ENCODE assay signal across 13 cellular contexts in the genomic region with DNA sequence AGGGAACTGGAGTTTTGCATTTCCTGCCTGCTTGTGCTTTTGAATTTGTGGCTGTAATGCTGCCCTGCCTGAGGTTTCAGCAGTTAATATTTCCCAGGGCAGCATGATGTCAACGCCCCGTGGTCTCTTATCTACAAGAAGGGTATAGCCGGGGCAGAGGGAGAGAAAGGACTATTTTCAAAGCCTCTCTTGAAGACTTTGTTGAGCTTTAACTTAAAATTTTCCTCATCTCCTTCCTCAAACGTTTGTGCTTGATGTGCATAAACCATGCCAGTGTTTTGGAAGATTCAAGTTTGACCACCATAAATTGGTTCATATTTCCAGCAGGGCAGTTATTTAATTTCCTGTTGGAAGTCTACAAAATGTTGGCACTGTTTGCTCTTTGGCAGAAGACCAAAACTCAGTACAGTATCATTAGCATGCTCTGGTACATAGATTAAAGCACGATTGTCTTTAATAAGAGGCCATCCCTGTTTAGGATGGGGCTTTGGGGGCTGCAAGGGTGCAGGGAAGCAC. TPM values are rescaled to one million over a fixed set of nuclear protein-coding genes. Genes with fewer than 3 reads are reported as not detected.
DNase-seq lines count a peak whose midpoint lies in the region; TF ChIP-seq lines count a peak whose summit lies in the region.
"Had no signal": no experiment of that assay in that cellular context is flagged by ENCODE, and none has a peak within 500 bp of the region (broad histone marks: within the 10 kb centered on the region; RNA-seq: fewer than 3 reads in every experiment).

No MANE protein-coding gene starts in this region.

- H3K27ac ChIP-seq in C4-2B: peak overlapping the region; percentile 51; the same call in 1 of the 2 replicates
- H3K27ac ChIP-seq: upper lobe of right lung had no signal

- peaks cover 14% of the 10 kb centered on the region for H3K4me1 ChIP-seq in Loucy (ENCODE audit: insufficient read depth, low read length, poor library complexity, severe bottlenecking)

- DNase-seq in SK-MEL-5 (ENCODE audit: low read depth, low spot score) (peak; percentile 62), kidney tubule cell (ENCODE audit: low spot score) (peak; percentile 86), SKM-1 treated with dmso at 0.1 percent for 144 hours (lab: John Stamatoyannopoulos, UW; ENCODE audit: unreplicated experiment) (no peak), germinal center (ENCODE audit: low spot score) (no peak), hepatic stellate cell (ENCODE audit: low spot score) (no peak), Kasumi-1 (lab: John Stamatoyannopoulos, UW) (no peak)
- DNase-seq: activated CD8-positive, alpha-beta memory T cell treated with anti-CD3 and anti-CD28 coated beads, Interleukin-2, amount 50 U/mL, for 48 hours; right cardiac atrium; T-helper 9 cell; upper lobe of right lung had no signal

- no peaks in the 10 kb centered on the region for H3K9me2 ChIP-seq in Loucy (replicated peaks; ENCODE audit: low read depth, low read length)

- H3K4me2 ChIP-seq in Loucy (ENCODE audit: low read depth, low read length, poor library complexity, severe bottlenecking): peak overlapping the region; percentile 45

- H3K27me3 ChIP-seq in Loucy (ENCODE audit: insufficient read depth, low read length, poor library complexity, severe bottlenecking): no peaks in the 10 kb centered on the region
- H3K27me3 ChIP-seq: upper lobe of right lung had no signal

- H3K79me2 ChIP-seq in Loucy (ENCODE audit: insufficient read depth, low read length): no peaks in the 10 kb centered on the region

- H3K9me3 ChIP-seq in Loucy (ENCODE audit: insufficient read depth, low read depth, low read length): 0 out of 2 replicates have a peak, but pooled peaks cover 7% of the 10 kb centered on the region
- H3K9me3 ChIP-seq: upper lobe of right lung had no signal

- H3K36me3 ChIP-seq in Loucy (ENCODE audit: insufficient read depth, low read length): no peaks in the 10 kb centered on the region
- H3K36me3 ChIP-seq: upper lobe of right lung had no signal

- H4K20me1 ChIP-seq in Loucy (ENCODE audit: insufficient read depth, low read length, poor library complexity, severe bottlenecking): no peaks in the 10 kb centered on the region

- no peak for TF ChIP-seq CTCF in C4-2B (conservative IDR thresholded peaks at IDR 0.05)
- TF ChIP-seq CTCF in Loucy (conservative IDR thresholded peaks at IDR 0.05; ENCODE audit: low read length): no peak

- peak overlapping the region; percentile 14 for H3K4me3 ChIP-seq in Loucy (ENCODE audit: low read length, poor library complexity, severe bottlenecking)
- H3K4me3 ChIP-seq: lung, upper lobe of right lung had no signal

- in situ Hi-C loops in SK-MEL-5 (cut with HindIII; ENCODE audit: low pct_unique_long_range_greater_than_20kb, low sequenced_read_pairs): no loop called here

- peak overlapping the region; percentile 47 for H2AFZ ChIP-seq in Loucy (ENCODE audit: low read length)

- no peak overlapping the region for H3K9ac ChIP-seq in Loucy (ENCODE audit: low read depth, low read length, poor library complexity, severe bottlenecking)

- no peaks in the 10 kb centered on the region for H3F3A ChIP-seq in Loucy (ENCODE audit: low read depth)

RNA-seq across cellular contexts. Expression of gene ROR1, which starts 43.4 kb away (rescaled TPM):
- 2.6 and 2.8 TPM in 2 replicates for total RNA-seq in SK-MEL-5 (2014; rRNA removed; shearing (Covaris generic))
- polyA plus RNA-seq in SK-MEL-5 (2015; cell fraction: cytosol; rRNA removed): 6.9 and 7.6 TPM in 2 replicates
- polyA plus RNA-seq in SK-MEL-5 (2015; cell fraction: nucleus; rRNA removed): 2.3 and 2.5 TPM in 2 replicates

Comparison
In these comparisons a context has a peak if more than half of its experiments do, and no peak if none do; other contexts are left out.
1. DNase-seq: peak in SK-MEL-5 (single experiment) and kidney tubule cell (single experiment); none in SKM-1 treated with dmso at 0.1 percent for 144 hours (single experiment), germinal center (single experiment), hepatic stellate cell (single experiment) and Kasumi-1 (0 of 2).